Comparison of ENCODE assay signal across 1 cellular context in the genomic region with DNA sequence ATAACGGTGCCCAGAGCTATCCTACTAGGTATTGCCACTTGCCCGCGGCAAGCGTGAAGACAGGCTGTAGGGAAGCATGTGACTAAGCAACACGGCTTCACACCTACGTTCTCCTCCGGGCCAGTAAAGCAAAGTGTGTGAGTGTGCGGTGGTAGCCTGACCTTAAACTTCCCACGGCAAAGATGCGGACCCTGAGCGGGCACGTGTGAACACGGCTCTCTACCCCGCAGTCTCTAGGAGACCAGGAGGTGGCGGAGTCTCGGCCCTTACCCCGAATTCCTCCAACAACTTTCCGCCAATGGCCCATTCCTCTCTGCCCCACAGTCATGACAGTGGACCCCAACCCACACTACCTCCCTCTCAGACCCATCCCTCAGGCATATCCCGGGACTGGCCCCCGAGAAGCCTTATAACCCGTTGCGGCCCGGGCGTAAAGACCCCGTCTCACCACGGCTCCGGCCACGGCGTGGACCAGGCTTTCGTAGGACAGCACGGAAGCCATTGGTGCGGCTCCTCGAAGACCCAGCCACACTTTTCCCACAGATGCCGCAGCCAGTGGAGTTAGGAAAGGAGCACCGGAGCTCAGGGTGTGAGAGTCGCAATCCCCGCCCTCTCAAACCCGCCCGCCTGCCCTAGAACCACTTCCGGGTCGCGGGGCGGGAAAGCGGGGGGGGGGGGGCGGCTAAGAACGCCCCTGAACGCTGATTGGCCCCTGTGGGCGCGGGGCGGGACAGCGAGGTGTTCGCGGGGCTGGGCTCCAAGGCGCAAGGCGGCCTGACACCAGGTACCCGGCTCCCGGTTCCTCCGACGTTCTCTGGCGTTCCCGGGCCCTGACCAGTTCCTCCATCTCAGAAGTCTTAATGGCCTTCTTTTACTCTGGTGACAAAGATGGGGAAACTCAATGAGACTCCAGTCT.
A peak's percentile ranks its signal among the peaks of the same experiment; 100 is the strongest.
TF ChIP-seq lines count a peak whose summit lies in the region.

A gene with protein sequence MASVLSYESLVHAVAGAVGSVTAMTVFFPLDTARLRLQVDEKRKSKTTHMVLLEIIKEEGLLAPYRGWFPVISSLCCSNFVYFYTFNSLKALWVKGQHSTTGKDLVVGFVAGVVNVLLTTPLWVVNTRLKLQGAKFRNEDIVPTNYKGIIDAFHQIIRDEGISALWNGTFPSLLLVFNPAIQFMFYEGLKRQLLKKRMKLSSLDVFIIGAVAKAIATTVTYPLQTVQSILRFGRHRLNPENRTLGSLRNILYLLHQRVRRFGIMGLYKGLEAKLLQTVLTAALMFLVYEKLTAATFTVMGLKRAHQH (minus strand): TSS at position 600 of the 916 bp plus-strand sequence. CDS start 98 bp downstream, at position 502.

TF ChIP-seq in HepG2, 621 proteins besides CTCF, POLR2A, EP300 and RAD21 (continued from another document and continues in another):
- TF ChIP-seq, protein P1, sequence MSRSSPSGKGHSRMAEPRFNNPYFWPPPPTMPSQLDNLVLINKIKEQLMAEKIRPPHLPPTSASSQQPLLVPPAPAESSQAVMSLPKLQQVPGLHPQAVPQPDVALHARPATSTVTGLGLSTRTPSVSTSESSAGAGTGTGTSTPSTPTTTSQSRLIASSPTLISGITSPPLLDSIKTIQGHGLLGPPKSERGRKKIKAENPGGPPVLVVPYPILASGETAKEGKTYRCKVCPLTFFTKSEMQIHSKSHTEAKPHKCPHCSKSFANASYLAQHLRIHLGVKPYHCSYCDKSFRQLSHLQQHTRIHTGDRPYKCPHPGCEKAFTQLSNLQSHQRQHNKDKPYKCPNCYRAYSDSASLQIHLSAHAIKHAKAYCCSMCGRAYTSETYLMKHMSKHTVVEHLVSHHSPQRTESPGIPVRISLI (CRISPR knock-in tag; IDR thresholded peaks at IDR 0.05; ENCODE audit: borderline replicate concordance): no peak
- no peak for TF ChIP-seq SNRNP70 (IDR thresholded peaks at IDR 0.05; ENCODE audit: low read depth, low read length)
- TF ChIP-seq, protein P2, sequence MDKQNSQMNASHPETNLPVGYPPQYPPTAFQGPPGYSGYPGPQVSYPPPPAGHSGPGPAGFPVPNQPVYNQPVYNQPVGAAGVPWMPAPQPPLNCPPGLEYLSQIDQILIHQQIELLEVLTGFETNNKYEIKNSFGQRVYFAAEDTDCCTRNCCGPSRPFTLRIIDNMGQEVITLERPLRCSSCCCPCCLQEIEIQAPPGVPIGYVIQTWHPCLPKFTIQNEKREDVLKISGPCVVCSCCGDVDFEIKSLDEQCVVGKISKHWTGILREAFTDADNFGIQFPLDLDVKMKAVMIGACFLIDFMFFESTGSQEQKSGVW (CRISPR knock-in tag; IDR thresholded peaks at IDR 0.05; ENCODE audit: borderline replicate concordance): no peak
- TF ChIP-seq ZNF17 (CRISPR knock-in tag; IDR thresholded peaks at IDR 0.05): no peak
- TF ChIP-seq, protein P3, sequence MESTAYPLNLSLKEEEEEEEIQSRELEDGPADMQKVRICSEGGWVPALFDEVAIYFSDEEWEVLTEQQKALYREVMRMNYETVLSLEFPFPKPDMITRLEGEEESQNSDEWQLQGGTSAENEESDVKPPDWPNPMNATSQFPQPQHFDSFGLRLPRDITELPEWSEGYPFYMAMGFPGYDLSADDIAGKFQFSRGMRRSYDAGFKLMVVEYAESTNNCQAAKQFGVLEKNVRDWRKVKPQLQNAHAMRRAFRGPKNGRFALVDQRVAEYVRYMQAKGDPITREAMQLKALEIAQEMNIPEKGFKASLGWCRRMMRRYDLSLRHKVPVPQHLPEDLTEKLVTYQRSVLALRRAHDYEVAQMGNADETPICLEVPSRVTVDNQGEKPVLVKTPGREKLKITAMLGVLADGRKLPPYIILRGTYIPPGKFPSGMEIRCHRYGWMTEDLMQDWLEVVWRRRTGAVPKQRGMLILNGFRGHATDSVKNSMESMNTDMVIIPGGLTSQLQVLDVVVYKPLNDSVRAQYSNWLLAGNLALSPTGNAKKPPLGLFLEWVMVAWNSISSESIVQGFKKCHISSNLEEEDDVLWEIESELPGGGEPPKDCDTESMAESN (CRISPR knock-in tag; conservative IDR thresholded peaks at IDR 0.05): 0 out of 2 replicates have a peak, but pooled peaks have one; percentile 24
- no peak for TF ChIP-seq ZNF224 (CRISPR knock-in tag; IDR thresholded peaks at IDR 0.05)
- TF ChIP-seq POLR2G (IDR thresholded peaks at IDR 0.05; ENCODE audit: low read depth, low read length): peak; percentile 62
- TF ChIP-seq ZNF557 (CRISPR knock-in tag; IDR thresholded peaks at IDR 0.05): no peak
- TF ChIP-seq ZC3H4 (CRISPR knock-in tag; IDR thresholded peaks at IDR 0.05; ENCODE audit: borderline replicate concordance): no peak
- no peak for TF ChIP-seq RXRB (CRISPR knock-in tag; IDR thresholded peaks at IDR 0.05; ENCODE audit: borderline replicate concordance)
- TF ChIP-seq, protein P4, sequence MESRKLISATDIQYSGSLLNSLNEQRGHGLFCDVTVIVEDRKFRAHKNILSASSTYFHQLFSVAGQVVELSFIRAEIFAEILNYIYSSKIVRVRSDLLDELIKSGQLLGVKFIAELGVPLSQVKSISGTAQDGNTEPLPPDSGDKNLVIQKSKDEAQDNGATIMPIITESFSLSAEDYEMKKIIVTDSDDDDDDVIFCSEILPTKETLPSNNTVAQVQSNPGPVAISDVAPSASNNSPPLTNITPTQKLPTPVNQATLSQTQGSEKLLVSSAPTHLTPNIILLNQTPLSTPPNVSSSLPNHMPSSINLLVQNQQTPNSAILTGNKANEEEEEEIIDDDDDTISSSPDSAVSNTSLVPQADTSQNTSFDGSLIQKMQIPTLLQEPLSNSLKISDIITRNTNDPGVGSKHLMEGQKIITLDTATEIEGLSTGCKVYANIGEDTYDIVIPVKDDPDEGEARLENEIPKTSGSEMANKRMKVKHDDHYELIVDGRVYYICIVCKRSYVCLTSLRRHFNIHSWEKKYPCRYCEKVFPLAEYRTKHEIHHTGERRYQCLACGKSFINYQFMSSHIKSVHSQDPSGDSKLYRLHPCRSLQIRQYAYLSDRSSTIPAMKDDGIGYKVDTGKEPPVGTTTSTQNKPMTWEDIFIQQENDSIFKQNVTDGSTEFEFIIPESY (CRISPR knock-in tag; IDR thresholded peaks at IDR 0.05): no peak
- TF ChIP-seq, protein P5, sequence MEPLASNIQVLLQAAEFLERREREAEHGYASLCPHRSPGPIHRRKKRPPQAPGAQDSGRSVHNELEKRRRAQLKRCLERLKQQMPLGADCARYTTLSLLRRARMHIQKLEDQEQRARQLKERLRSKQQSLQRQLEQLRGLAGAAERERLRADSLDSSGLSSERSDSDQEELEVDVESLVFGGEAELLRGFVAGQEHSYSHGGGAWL (CRISPR knock-in tag; IDR thresholded peaks at IDR 0.05): no peak
- no peak for TF ChIP-seq KAT2B (IDR thresholded peaks at IDR 0.05; ENCODE audit: borderline replicate concordance, low read depth, low read length)
- TF ChIP-seq CHD2 (IDR thresholded peaks at IDR 0.05; ENCODE audit: low read depth, low read length): no peak
- no peak for TF ChIP-seq ZMYM3 (CRISPR knock-in tag; IDR thresholded peaks at IDR 0.05)
- TF ChIP-seq, protein P6, sequence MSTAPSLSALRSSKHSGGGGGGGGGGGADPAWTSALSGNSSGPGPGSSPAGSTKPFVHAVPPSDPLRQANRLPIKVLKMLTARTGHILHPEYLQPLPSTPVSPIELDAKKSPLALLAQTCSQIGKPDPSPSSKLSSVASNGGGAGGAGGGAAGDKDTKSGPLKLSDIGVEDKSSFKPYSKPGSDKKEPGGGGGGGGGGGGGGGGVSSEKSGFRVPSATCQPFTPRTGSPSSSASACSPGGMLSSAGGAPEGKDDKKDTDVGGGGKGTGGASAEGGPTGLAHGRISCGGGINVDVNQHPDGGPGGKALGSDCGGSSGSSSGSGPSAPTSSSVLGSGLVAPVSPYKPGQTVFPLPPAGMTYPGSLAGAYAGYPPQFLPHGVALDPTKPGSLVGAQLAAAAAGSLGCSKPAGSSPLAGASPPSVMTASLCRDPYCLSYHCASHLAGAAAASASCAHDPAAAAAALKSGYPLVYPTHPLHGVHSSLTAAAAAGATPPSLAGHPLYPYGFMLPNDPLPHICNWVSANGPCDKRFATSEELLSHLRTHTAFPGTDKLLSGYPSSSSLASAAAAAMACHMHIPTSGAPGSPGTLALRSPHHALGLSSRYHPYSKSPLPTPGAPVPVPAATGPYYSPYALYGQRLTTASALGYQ (CRISPR knock-in tag; IDR thresholded peaks at IDR 0.05): no peak
- TF ChIP-seq SRF (IDR thresholded peaks at IDR 0.05; ENCODE audit: low read depth, low read length): no peak
- TF ChIP-seq, protein P7, sequence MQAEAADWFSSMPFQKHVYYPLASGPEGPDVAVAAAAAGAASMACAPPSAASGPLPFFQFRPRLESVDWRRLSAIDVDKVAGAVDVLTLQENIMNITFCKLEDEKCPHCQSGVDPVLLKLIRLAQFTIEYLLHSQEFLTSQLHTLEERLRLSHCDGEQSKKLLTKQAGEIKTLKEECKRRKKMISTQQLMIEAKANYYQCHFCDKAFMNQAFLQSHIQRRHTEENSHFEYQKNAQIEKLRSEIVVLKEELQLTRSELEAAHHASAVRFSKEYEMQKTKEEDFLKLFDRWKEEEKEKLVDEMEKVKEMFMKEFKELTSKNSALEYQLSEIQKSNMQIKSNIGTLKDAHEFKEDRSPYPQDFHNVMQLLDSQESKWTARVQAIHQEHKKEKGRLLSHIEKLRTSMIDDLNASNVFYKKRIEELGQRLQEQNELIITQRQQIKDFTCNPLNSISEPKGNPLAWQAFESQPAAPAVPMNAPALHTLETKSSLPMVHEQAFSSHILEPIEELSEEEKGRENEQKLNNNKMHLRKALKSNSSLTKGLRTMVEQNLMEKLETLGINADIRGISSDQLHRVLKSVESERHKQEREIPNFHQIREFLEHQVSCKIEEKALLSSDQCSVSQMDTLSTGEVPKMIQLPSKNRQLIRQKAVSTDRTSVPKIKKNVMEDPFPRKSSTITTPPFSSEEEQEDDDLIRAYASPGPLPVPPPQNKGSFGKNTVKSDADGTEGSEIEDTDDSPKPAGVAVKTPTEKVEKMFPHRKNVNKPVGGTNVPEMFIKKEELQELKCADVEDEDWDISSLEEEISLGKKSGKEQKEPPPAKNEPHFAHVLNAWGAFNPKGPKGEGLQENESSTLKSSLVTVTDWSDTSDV (CRISPR knock-in tag; IDR thresholded peaks at IDR 0.05): peak; percentile 82; the same call in 1 of the 2 replicates
- no peak for TF ChIP-seq ZNF672 (CRISPR knock-in tag; IDR thresholded peaks at IDR 0.05)
- TF ChIP-seq, protein P8, sequence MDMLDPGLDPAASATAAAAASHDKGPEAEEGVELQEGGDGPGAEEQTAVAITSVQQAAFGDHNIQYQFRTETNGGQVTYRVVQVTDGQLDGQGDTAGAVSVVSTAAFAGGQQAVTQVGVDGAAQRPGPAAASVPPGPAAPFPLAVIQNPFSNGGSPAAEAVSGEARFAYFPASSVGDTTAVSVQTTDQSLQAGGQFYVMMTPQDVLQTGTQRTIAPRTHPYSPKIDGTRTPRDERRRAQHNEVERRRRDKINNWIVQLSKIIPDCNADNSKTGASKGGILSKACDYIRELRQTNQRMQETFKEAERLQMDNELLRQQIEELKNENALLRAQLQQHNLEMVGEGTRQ (IDR thresholded peaks at IDR 0.05; ENCODE audit: low read depth, low read length): no peak
- TF ChIP-seq, protein P8 (CRISPR knock-in tag; IDR thresholded peaks at IDR 0.05; ENCODE audit: borderline replicate concordance): 0 out of 2 replicates have a peak, but pooled peaks have one; percentile 37
- no peak for TF ChIP-seq ZNF713 (CRISPR knock-in tag; IDR thresholded peaks at IDR 0.05)
- TF ChIP-seq ZMAT3 (CRISPR knock-in tag; conservative IDR thresholded peaks at IDR 0.05): no peak; the same call in 1 of the 2 replicates
- TF ChIP-seq, protein P9, sequence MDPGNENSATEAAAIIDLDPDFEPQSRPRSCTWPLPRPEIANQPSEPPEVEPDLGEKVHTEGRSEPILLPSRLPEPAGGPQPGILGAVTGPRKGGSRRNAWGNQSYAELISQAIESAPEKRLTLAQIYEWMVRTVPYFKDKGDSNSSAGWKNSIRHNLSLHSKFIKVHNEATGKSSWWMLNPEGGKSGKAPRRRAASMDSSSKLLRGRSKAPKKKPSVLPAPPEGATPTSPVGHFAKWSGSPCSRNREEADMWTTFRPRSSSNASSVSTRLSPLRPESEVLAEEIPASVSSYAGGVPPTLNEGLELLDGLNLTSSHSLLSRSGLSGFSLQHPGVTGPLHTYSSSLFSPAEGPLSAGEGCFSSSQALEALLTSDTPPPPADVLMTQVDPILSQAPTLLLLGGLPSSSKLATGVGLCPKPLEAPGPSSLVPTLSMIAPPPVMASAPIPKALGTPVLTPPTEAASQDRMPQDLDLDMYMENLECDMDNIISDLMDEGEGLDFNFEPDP (CRISPR knock-in tag; conservative IDR thresholded peaks at IDR 0.05): no peak
- TF ChIP-seq, protein P10, sequence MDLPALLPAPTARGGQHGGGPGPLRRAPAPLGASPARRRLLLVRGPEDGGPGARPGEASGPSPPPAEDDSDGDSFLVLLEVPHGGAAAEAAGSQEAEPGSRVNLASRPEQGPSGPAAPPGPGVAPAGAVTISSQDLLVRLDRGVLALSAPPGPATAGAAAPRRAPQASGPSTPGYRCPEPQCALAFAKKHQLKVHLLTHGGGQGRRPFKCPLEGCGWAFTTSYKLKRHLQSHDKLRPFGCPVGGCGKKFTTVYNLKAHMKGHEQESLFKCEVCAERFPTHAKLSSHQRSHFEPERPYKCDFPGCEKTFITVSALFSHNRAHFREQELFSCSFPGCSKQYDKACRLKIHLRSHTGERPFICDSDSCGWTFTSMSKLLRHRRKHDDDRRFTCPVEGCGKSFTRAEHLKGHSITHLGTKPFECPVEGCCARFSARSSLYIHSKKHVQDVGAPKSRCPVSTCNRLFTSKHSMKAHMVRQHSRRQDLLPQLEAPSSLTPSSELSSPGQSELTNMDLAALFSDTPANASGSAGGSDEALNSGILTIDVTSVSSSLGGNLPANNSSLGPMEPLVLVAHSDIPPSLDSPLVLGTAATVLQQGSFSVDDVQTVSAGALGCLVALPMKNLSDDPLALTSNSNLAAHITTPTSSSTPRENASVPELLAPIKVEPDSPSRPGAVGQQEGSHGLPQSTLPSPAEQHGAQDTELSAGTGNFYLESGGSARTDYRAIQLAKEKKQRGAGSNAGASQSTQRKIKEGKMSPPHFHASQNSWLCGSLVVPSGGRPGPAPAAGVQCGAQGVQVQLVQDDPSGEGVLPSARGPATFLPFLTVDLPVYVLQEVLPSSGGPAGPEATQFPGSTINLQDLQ (CRISPR knock-in tag; IDR thresholded peaks at IDR 0.05): no peak
- TF ChIP-seq SKI (IDR thresholded peaks at IDR 0.05; ENCODE audit: partially characterized antibody): no peak
- no peak for TF ChIP-seq FOXP1 (IDR thresholded peaks at IDR 0.05)
- TF ChIP-seq FOXP1 (CRISPR knock-in tag; IDR thresholded peaks at IDR 0.05): no peak
- TF ChIP-seq, protein P11, sequence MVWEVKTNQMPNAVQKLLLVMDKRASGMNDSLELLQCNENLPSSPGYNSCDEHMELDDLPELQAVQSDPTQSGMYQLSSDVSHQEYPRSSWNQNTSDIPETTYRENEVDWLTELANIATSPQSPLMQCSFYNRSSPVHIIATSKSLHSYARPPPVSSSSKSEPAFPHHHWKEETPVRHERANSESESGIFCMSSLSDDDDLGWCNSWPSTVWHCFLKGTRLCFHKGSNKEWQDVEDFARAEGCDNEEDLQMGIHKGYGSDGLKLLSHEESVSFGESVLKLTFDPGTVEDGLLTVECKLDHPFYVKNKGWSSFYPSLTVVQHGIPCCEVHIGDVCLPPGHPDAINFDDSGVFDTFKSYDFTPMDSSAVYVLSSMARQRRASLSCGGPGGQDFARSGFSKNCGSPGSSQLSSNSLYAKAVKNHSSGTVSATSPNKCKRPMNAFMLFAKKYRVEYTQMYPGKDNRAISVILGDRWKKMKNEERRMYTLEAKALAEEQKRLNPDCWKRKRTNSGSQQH (CRISPR knock-in tag; IDR thresholded peaks at IDR 0.05; ENCODE audit: low read depth): no peak
- peak; percentile 68 for TF ChIP-seq HIVEP1 (CRISPR knock-in tag; IDR thresholded peaks at IDR 0.05)
- no peak for TF ChIP-seq SOX13 (IDR thresholded peaks at IDR 0.05)
- no peak for TF ChIP-seq SOX13 (CRISPR knock-in tag; conservative IDR thresholded peaks at IDR 0.05 in 1 of 2, IDR thresholded peaks at IDR 0.05 in 1 of 2)
